Comparison of ENCODE assay signal across 40 cellular contexts in genomic region chr1:102783487-102783886, GRCh38.
"Had no signal": no experiment of that assay in that cellular context is flagged by ENCODE, and none has a peak within 500 bp of the region (broad histone marks: within the 10 kb centered on the region; RNA-seq: fewer than 3 reads in every experiment).

No MANE protein-coding gene starts in this region.

- H3K27ac ChIP-seq: adrenal gland, ascending aorta, body of pancreas, brain microvascular endothelial cell, breast epithelium, cardiac muscle cell had no signal

- H3K4me3 ChIP-seq: adrenal gland, ascending aorta, body of pancreas, breast epithelium, cardiac muscle cell had no signal

- H3K36me3 Mint-ChIP-seq: activated naive CD4-positive, alpha-beta T cell treated with anti-CD3 and anti-CD28 coated beads, Interleukin-2, amount 10 ng/mL, durations not matched to agents 7 days and 5 days; activated naive CD4-positive, alpha-beta T cell treated with anti-CD3 and anti-CD28 coated beads, Interleukin-2, amount 50 U/mL, for 24 hours; activated naive CD8-positive, alpha-beta T cell; activated naive CD8-positive, alpha-beta T cell treated with anti-CD3 and anti-CD28 coated beads for 36 hours; activated naive CD8-positive, alpha-beta T cell treated with anti-CD3 and anti-CD28 coated beads, Interleukin-2, amount 10 ng/mL, durations not matched to agents 7 days and 5 days had no signal

- FAIRE-seq: astrocyte, bronchial epithelial cell had no signal

- DNase-seq: activated effector memory CD4-positive, alpha-beta T cell treated with anti-CD3 and anti-CD28 coated beads, Interleukin-2, amount 50 U/mL, for 16 hours; activated effector memory CD4-positive, alpha-beta T cell treated with Interleukin-2 at 50 U/mL for 16 hours; activated gamma-delta T cell; activated gamma-delta T cell treated with Interleukin-2 at 50 U/mL for 16 hours; activated naive CD4-positive, alpha-beta T cell; activated naive CD4-positive, alpha-beta T cell treated with anti-CD3 and anti-CD28 coated beads for 36 hours; activated naive CD4-positive, alpha-beta T cell treated with anti-CD3 and anti-CD28 coated beads, Interleukin-2, amount 10 ng/mL, durations not matched to agents 7 days and 5 days; activated naive CD4-positive, alpha-beta T cell treated with Interleukin-2 at 50 U/mL for 16 hours; activated naive CD8-positive, alpha-beta T cell treated with anti-CD3 and anti-CD28 coated beads for 36 hours; activated naive CD8-positive, alpha-beta T cell treated with anti-CD3 and anti-CD28 coated beads, Interleukin-2, amount 10 ng/mL, durations not matched to agents 7 days and 5 days; activated naive CD8-positive, alpha-beta T cell treated with anti-CD3 and anti-CD28 coated beads, Interleukin-2, amount 50 U/mL, for 24 hours; activated T-cell treated with anti-CD3 and anti-CD28 coated beads for 4 hours; activated T-cell treated with anti-CD3 and anti-CD28 coated beads, Interleukin-2, amount 50 U/mL, for 1 hour; activated T-cell treated with anti-CD3 and anti-CD28 coated beads, Interleukin-2, amount 50 U/mL, for 24 hours; activated T-cell treated with anti-CD3 and anti-CD28 coated beads, Interleukin-2, amount 50 U/mL, for 4 hours; activated T-cell treated with anti-CD3 and anti-CD28 coated beads, Interleukin-2, amount 50 U/mL, for 48 hours; activated T-cell treated with anti-CD3 and anti-CD28 coated beads, Interleukin-2, amount 50 U/mL, for 72 hours; adrenal gland; amniotic stem cell; amygdala; anterior cingulate cortex; aorta; body of pancreas; brain microvascular endothelial cell; caudate nucleus; central memory CD4-positive, alpha-beta T cell; cerebellar nuclear complex had no signal

- ATAC-seq: activated naive CD4-positive, alpha-beta T cell treated with anti-CD3 and anti-CD28 coated beads, Interleukin-2, amount 50 U/mL, for 72 hours; activated naive CD8-positive, alpha-beta T cell treated with anti-CD3 and anti-CD28 coated beads, Interleukin-2, amount 50 U/mL, for 24 hours; activated T-cell treated with anti-CD3 and anti-CD28 coated beads, Interleukin-2, amount 50 U/mL, for 4 hours; activated T-cell treated with anti-CD3 and anti-CD28 coated beads, Interleukin-2, amount 50 U/mL, for 72 hours; activated T-helper 17 cell treated with anti-CD3 and anti-CD28 coated beads, Interleukin-2, amount 50 U/mL, for 72 hours; body of pancreas had no signal

- H3K4me1 ChIP-seq: adrenal gland, ascending aorta, body of pancreas, breast epithelium had no signal

- H3K27ac Mint-ChIP-seq: activated naive CD4-positive, alpha-beta T cell treated with anti-CD3 and anti-CD28 coated beads for 36 hours; activated naive CD4-positive, alpha-beta T cell treated with anti-CD3 and anti-CD28 coated beads, Interleukin-2, amount 10 ng/mL, durations not matched to agents 7 days and 5 days; activated naive CD4-positive, alpha-beta T cell treated with anti-CD3 and anti-CD28 coated beads, Interleukin-2, amount 50 U/mL, for 24 hours; activated naive CD4-positive, alpha-beta T cell treated with anti-CD3 and anti-CD28 coated beads, Interleukin-2, amount 50 U/mL, for 72 hours; activated naive CD8-positive, alpha-beta T cell; activated naive CD8-positive, alpha-beta T cell treated with anti-CD3 and anti-CD28 coated beads for 36 hours; activated naive CD8-positive, alpha-beta T cell treated with anti-CD3 and anti-CD28 coated beads, Interleukin-2, amount 10 ng/mL, durations not matched to agents 7 days and 5 days; activated naive CD8-positive, alpha-beta T cell treated with anti-CD3 and anti-CD28 coated beads, Interleukin-2, amount 50 U/mL, for 24 hours; activated T-cell treated with anti-CD3 and anti-CD28 coated beads, Interleukin-2, amount 50 U/mL, for 24 hours; activated T-cell treated with anti-CD3 and anti-CD28 coated beads, Interleukin-2, amount 50 U/mL, for 72 hours; activated T-helper 1 cell treated with anti-CD3 and anti-CD28 coated beads, Interleukin-12 subunit alpha, Interleukin-12 subunit beta, Interleukin-2, Interleukin-4 antibody, amounts not matched to agents 30 ng/mL and 10 ng/mL and 1 ng/mL, durations not matched to agents 14 hours and 24 hours and 36 hours; activated T-helper 17 cell treated with anti-CD3 and anti-CD28 coated beads, Interleukin-2, amount 50 U/mL, for 72 hours; activated T-helper 2 cell treated with anti-CD3 and anti-CD28 coated beads, Interferon-gamma antibody, Interleukin-2, Interleukin-4, amounts not matched to agents 10 μg/mL and 5 μg/mL and 100 μg/mL, durations not matched to agents 14 hours and 24 hours and 36 hours; brain had no signal

- H3K36me3 ChIP-seq: adrenal gland, ascending aorta, brain microvascular endothelial cell, breast epithelium, cardiac muscle cell had no signal

- H3K4me1 Mint-ChIP-seq: activated naive CD4-positive, alpha-beta T cell treated with anti-CD3 and anti-CD28 coated beads, Interleukin-2, amount 10 ng/mL, durations not matched to agents 7 days and 5 days; activated naive CD4-positive, alpha-beta T cell treated with anti-CD3 and anti-CD28 coated beads, Interleukin-2, amount 50 U/mL, for 24 hours; activated naive CD8-positive, alpha-beta T cell treated with anti-CD3 and anti-CD28 coated beads for 36 hours; activated naive CD8-positive, alpha-beta T cell treated with anti-CD3 and anti-CD28 coated beads, Interleukin-2, amount 10 ng/mL, durations not matched to agents 7 days and 5 days; activated naive CD8-positive, alpha-beta T cell treated with anti-CD3 and anti-CD28 coated beads, Interleukin-2, amount 50 U/mL, for 24 hours; activated T-helper 17 cell treated with anti-CD3 and anti-CD28 coated beads, Interleukin-2, amount 50 U/mL, for 72 hours; brain; central memory CD8-positive, alpha-beta T cell had no signal

- H3K27me3 ChIP-seq: adrenal gland, ascending aorta, body of pancreas, brain microvascular endothelial cell, breast epithelium, cardiac muscle cell had no signal

- H3K9me3 ChIP-seq: adrenal gland, ascending aorta had no signal

- H3K27me3 Mint-ChIP-seq: activated naive CD4-positive, alpha-beta T cell treated with anti-CD3 and anti-CD28 coated beads, Interleukin-2, amount 10 ng/mL, durations not matched to agents 7 days and 5 days; activated naive CD4-positive, alpha-beta T cell treated with anti-CD3 and anti-CD28 coated beads, Interleukin-2, amount 50 U/mL, for 24 hours; activated naive CD8-positive, alpha-beta T cell; activated naive CD8-positive, alpha-beta T cell treated with anti-CD3 and anti-CD28 coated beads for 36 hours; activated naive CD8-positive, alpha-beta T cell treated with anti-CD3 and anti-CD28 coated beads, Interleukin-2, amount 10 ng/mL, durations not matched to agents 7 days and 5 days; activated naive CD8-positive, alpha-beta T cell treated with anti-CD3 and anti-CD28 coated beads, Interleukin-2, amount 50 U/mL, for 24 hours; activated T-cell treated with anti-CD3 and anti-CD28 coated beads, Interleukin-2, amount 50 U/mL, for 24 hours; activated T-helper 17 cell treated with anti-CD3 and anti-CD28 coated beads, Interleukin-2, amount 50 U/mL, for 72 hours; brain; central memory CD8-positive, alpha-beta T cell had no signal

- H3K4me3 Mint-ChIP-seq: activated naive CD4-positive, alpha-beta T cell treated with anti-CD3 and anti-CD28 coated beads for 36 hours; activated naive CD4-positive, alpha-beta T cell treated with anti-CD3 and anti-CD28 coated beads, Interleukin-2, amount 10 ng/mL, durations not matched to agents 7 days and 5 days; activated naive CD4-positive, alpha-beta T cell treated with anti-CD3 and anti-CD28 coated beads, Interleukin-2, amount 50 U/mL, for 24 hours; activated naive CD8-positive, alpha-beta T cell; activated naive CD8-positive, alpha-beta T cell treated with anti-CD3 and anti-CD28 coated beads for 36 hours; activated naive CD8-positive, alpha-beta T cell treated with anti-CD3 and anti-CD28 coated beads, Interleukin-2, amount 10 ng/mL, durations not matched to agents 7 days and 5 days; activated naive CD8-positive, alpha-beta T cell treated with anti-CD3 and anti-CD28 coated beads, Interleukin-2, amount 50 U/mL, for 24 hours; activated T-cell treated with anti-CD3 and anti-CD28 coated beads, Interleukin-2, amount 50 U/mL, for 24 hours; activated T-cell treated with anti-CD3 and anti-CD28 coated beads, Interleukin-2, amount 50 U/mL, for 4 hours; activated T-cell treated with anti-CD3 and anti-CD28 coated beads, Interleukin-2, amount 50 U/mL, for 72 hours; activated T-helper 1 cell treated with anti-CD3 and anti-CD28 coated beads, Interleukin-12 subunit alpha, Interleukin-12 subunit beta, Interleukin-2, Interleukin-4 antibody, amounts not matched to agents 30 ng/mL and 10 ng/mL and 1 ng/mL, durations not matched to agents 14 hours and 24 hours and 36 hours; activated T-helper 17 cell treated with anti-CD3 and anti-CD28 coated beads, Interleukin-2, amount 50 U/mL, for 72 hours; brain; central memory CD8-positive, alpha-beta T cell had no signal
